In genomic region chr4:105137460-105137859, GRCh38 we compare ENCODE assay signal across 1 cellular context.
TF ChIP-seq lines count a peak whose summit lies in the region.

No MANE protein-coding gene starts in this region.

TF ChIP-seq in GM12878, 131 proteins besides CTCF, POLR2A, EP300 and RAD21 (continued from another document):
- TF ChIP-seq, protein P1, sequence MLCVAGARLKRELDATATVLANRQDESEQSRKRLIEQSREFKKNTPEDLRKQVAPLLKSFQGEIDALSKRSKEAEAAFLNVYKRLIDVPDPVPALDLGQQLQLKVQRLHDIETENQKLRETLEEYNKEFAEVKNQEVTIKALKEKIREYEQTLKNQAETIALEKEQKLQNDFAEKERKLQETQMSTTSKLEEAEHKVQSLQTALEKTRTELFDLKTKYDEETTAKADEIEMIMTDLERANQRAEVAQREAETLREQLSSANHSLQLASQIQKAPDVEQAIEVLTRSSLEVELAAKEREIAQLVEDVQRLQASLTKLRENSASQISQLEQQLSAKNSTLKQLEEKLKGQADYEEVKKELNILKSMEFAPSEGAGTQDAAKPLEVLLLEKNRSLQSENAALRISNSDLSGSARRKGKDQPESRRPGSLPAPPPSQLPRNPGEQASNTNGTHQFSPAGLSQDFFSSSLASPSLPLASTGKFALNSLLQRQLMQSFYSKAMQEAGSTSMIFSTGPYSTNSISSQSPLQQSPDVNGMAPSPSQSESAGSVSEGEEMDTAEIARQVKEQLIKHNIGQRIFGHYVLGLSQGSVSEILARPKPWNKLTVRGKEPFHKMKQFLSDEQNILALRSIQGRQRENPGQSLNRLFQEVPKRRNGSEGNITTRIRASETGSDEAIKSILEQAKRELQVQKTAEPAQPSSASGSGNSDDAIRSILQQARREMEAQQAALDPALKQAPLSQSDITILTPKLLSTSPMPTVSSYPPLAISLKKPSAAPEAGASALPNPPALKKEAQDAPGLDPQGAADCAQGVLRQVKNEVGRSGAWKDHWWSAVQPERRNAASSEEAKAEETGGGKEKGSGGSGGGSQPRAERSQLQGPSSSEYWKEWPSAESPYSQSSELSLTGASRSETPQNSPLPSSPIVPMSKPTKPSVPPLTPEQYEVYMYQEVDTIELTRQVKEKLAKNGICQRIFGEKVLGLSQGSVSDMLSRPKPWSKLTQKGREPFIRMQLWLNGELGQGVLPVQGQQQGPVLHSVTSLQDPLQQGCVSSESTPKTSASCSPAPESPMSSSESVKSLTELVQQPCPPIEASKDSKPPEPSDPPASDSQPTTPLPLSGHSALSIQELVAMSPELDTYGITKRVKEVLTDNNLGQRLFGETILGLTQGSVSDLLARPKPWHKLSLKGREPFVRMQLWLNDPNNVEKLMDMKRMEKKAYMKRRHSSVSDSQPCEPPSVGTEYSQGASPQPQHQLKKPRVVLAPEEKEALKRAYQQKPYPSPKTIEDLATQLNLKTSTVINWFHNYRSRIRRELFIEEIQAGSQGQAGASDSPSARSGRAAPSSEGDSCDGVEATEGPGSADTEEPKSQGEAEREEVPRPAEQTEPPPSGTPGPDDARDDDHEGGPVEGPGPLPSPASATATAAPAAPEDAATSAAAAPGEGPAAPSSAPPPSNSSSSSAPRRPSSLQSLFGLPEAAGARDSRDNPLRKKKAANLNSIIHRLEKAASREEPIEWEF (IDR thresholded peaks at IDR 0.05; ENCODE audit: insufficient replicate concordance, low read depth, low read length), result no peak
- TF ChIP-seq FOS (IDR thresholded peaks at IDR 0.05; ENCODE audit: borderline replicate concordance, extremely low read depth, insufficient read length), result no peak
